Comparison of ENCODE assay signal across 18 cellular contexts in genomic region chr18:25099838-25100393, GRCh38.
DNase-seq lines count a peak whose midpoint lies in the region; ATAC-seq and TF ChIP-seq lines count a peak whose summit lies in the region.
"Had no signal": no experiment of that assay in that cellular context is flagged by ENCODE, and none has a peak within 500 bp of the region (broad histone marks: within the 10 kb centered on the region; RNA-seq: fewer than 3 reads in every experiment).

No MANE protein-coding gene starts in this region.

- intact Hi-C loops in right cardiac atrium (cut with DNase I) (no loop called here), Right ventricle myocardium superior (cut with DNase I) (no loop called here)

- H3K79me2 ChIP-seq in SK-N-SH (ENCODE audit: insufficient read depth) = no peaks in the 10 kb centered on the region

- H3K9ac ChIP-seq in SK-N-SH = no peak overlapping the region

- DNase-seq in right cardiac atrium (peak in 2 of 3 donors; percentile 40 to 49), Right ventricle myocardium superior (no peak), SK-N-SH (no peak), fibroblast of mammary gland (ENCODE audit: low read depth) (peak; percentile 62), smooth muscle cell of the brain vasculature (ENCODE audit: low read depth, low spot score) (peak; percentile 33), NCI-H345 (lab: John Stamatoyannopoulos, UW) (no peak)
- DNase-seq: activated naive CD4-positive, alpha-beta T cell treated with Interleukin-2 at 50 U/mL for 16 hours; GOT3; NCI-H1092; occipital lobe; stimulated activated naive B cell treated with anti-CD40 and anti-IgM and Interleukin-4, amounts not matched to agents 10 μg/mL and 1 μg/mL and 100 μg/mL, for 72 hours; T-cell had no signal

- H3K4me3 ChIP-seq in right cardiac atrium (ENCODE audit: low read length) (no peak overlapping the region), SK-N-SH (ENCODE audit: low read depth in 2 of 2, low read length in 1 of 2) (no peak overlapping the region), fibroblast of mammary gland (ENCODE audit: control insufficient read depth, low read depth, low read length) (no peak overlapping the region)
- H3K4me3 ChIP-seq: gastroesophageal sphincter, skin epidermis had no signal

- CTCF ChIA-PET in SK-N-SH (lab: Yijun Ruan, JAX) = no interaction called here

- no peak for TF ChIP-seq EP300 in SK-N-SH (IDR thresholded peaks at IDR 0.05; ENCODE audit: borderline replicate concordance in 1 of 2, low read depth in 1 of 2, low read length in 1 of 2)

- TF ChIP-seq CTCF in SK-N-SH (IDR thresholded peaks at IDR 0.05) = no peak; the same call in 1 of the 2 replicates
- TF ChIP-seq CTCF in fibroblast of mammary gland (conservative IDR thresholded peaks at IDR 0.05; ENCODE audit: control insufficient read depth, insufficient read depth, low read depth, low read length) = no peak

- H4K20me1 ChIP-seq in SK-N-SH (ENCODE audit: insufficient read depth) = no peaks in the 10 kb centered on the region

- ATAC-seq in right cardiac atrium = no peak
- ATAC-seq in Right ventricle myocardium superior (ENCODE audit: poor library complexity) = no peak
- ATAC-seq in HG03045 (IDR thresholded peaks at IDR 0.05; ENCODE audit: unreplicated experiment) = no peak
- ATAC-seq in GM21447 (IDR thresholded peaks at IDR 0.05; ENCODE audit: unreplicated experiment) = no peak
- ATAC-seq: activated CD4-positive, CD25-positive, alpha-beta regulatory T cell treated with anti-CD3 and anti-CD28 coated beads, Interleukin-2, amount 50 U/mL, for 24 hours; gastroesophageal sphincter; Panc1; stimulated activated naive B cell treated with anti-CD40 and anti-IgM and Interleukin-4, amounts not matched to agents 10 μg/mL and 1 μg/mL and 100 μg/mL, for 72 hours; T-cell had no signal

- no peak overlapping the region for H2AFZ ChIP-seq in SK-N-SH (ENCODE audit: low read depth)

- H3K9me2 ChIP-seq in SK-N-SH = no peaks in the 10 kb centered on the region

- POLR2A ChIA-PET in SK-N-SH (lab: Yijun Ruan, JAX) = no interaction called here

- H3K36me3 ChIP-seq in SK-N-SH (replicated peaks in 1 of 2; ENCODE audit: control insufficient read depth in 1 of 2, insufficient read depth in 2 of 2, low read length in 1 of 2) = no peaks in the 10 kb centered on the region
- H3K36me3 ChIP-seq: gastroesophageal sphincter had no signal

- H3K9me3 ChIP-seq in right cardiac atrium (ENCODE audit: control insufficient read depth, low read length) = no peaks in the 10 kb centered on the region
- no peaks in the 10 kb centered on the region for H3K9me3 ChIP-seq in SK-N-SH
- H3K9me3 ChIP-seq: gastroesophageal sphincter had no signal

- 58% methylated on average over 4 of the region's 4 CpGs for WGBS in right cardiac atrium
- WGBS in SK-N-SH (ENCODE audit: low lambda C conversion rate) = 92% methylated on average over 4 of the region's 4 CpGs

- H3K4me2 ChIP-seq in SK-N-SH = no peak overlapping the region

- peak; percentile 52 for TF ChIP-seq RAD21 in SK-N-SH (IDR thresholded peaks at IDR 0.05; ENCODE audit: low read length)

- H3K27ac ChIP-seq in right cardiac atrium (ENCODE audit: low read length) (no peak overlapping the region), SK-N-SH (ENCODE audit: low read depth in 2 of 2, low read length in 1 of 2) (no peak overlapping the region)
- H3K27ac ChIP-seq: gastroesophageal sphincter had no signal

- H3K4me1 ChIP-seq in right cardiac atrium (ENCODE audit: control insufficient read depth, insufficient read depth, low read length) (no peaks in the 10 kb centered on the region), SK-N-SH (ENCODE audit: control insufficient read depth in 1 of 2, insufficient read depth in 2 of 2, low read depth in 1 of 2, low read length in 1 of 2) (no peaks in the 10 kb centered on the region; a peak in 1 of 4 replicates)
- H3K4me1 ChIP-seq: gastroesophageal sphincter had no signal

- H3F3A ChIP-seq in SK-N-SH (replicated peaks; ENCODE audit: insufficient read depth) = no peaks in the 10 kb centered on the region

- H3K27me3 ChIP-seq in right cardiac atrium (ENCODE audit: control insufficient read depth, insufficient read depth) = no peaks in the 10 kb centered on the region
- no peaks in the 10 kb centered on the region for H3K27me3 ChIP-seq in SK-N-SH (ENCODE audit: insufficient read depth)
- H3K27me3 ChIP-seq: gastroesophageal sphincter had no signal

TF ChIP-seq in SK-N-SH, 30 proteins besides CTCF, POLR2A, EP300 and RAD21:
- no peak for TF ChIP-seq ZBTB33 (IDR thresholded peaks at IDR 0.05; ENCODE audit: borderline replicate concordance, low read depth)
- TF ChIP-seq SMC3 (IDR thresholded peaks at IDR 0.05; ENCODE audit: low read depth, low read length) = peak; percentile 5; the same call in 1 of the 2 replicates

Comparison
In these comparisons a context has a peak if more than half of its experiments do, and no peak if none do; other contexts are left out.
1. DNase-seq: peak in right cardiac atrium (2 of 3), fibroblast of mammary gland (single experiment) and smooth muscle cell of the brain vasculature (single experiment); none in Right ventricle myocardium superior (single experiment), SK-N-SH (single experiment) and NCI-H345 (single experiment).